Comparison of ENCODE assay signal across 9 cellular contexts in the genomic region with DNA sequence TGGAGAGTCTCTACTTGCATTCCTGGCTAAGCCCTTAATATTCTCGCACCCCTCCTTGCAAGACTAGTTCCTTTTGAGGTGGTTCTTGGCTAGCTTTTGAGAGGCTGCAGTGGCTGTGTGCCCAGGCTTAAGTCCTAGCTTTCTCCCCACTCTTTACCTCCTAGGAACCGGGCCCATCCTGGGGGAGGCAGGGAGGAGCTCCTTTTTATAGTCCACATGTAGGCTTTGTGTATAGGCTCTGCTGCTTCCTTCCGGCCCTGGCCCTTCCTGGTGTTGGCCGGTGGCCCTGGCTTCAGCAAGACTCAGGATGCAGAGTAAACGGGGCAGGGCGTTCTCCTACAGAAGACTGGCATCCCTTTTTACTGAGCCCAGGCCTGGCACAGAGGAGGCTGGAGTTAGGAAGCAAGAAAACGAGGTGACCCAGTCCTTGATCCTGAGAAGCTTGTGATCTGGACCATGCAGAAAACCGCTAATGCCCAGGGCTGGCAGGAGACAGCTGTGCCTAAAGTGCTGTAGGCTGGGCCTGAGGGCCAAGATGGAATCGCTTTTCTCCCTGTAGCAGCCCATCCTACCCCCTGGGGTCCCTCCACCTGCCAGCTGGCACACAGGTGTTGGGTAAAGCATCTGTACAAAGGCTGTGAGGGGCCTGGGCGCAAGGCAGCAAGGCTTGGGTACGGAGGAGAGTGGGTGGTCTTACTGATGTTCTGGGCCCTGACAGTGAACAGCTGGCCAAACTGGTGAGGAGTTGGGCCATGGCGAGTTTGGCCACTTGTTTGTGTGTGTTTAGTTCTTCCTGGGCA. TPM values are rescaled to one million over a fixed set of nuclear protein-coding genes. Genes with fewer than 3 reads are reported as not detected.
DNase-seq lines count a peak whose midpoint lies in the region; ATAC-seq and TF ChIP-seq lines count a peak whose summit lies in the region.
"Had no signal": no experiment of that assay in that cellular context is flagged by ENCODE, and none has a peak within 500 bp of the region (broad histone marks: within the 10 kb centered on the region; RNA-seq: fewer than 3 reads in every experiment).

No MANE protein-coding gene starts in this region.

- H3K18ac ChIP-seq in trophoblast cell (ENCODE audit: low read length), result no peak overlapping the region

- H3K4ac ChIP-seq in trophoblast cell (ENCODE audit: low read depth, low read length), result peak overlapping the region; percentile 66

- H4K12ac ChIP-seq in trophoblast cell (ENCODE audit: low read depth, low read length), result no peak overlapping the region

- no peaks in the 10 kb centered on the region for H3K27me3 ChIP-seq in CD4-positive, CD25-positive, alpha-beta regulatory T cell (ENCODE audit: control insufficient read depth, insufficient read depth, low read length)
- no peaks in the 10 kb centered on the region for H3K27me3 ChIP-seq in trophoblast cell (ENCODE audit: insufficient read depth, low read length)

- H2BK5ac ChIP-seq in trophoblast cell (ENCODE audit: low read depth, low read length, poor library complexity), result no peak overlapping the region

- peaks cover 34% of the 10 kb centered on the region for H3K79me2 ChIP-seq in trophoblast cell (ENCODE audit: control insufficient read depth, insufficient read depth, low read length, poor library complexity)

- H2AFZ ChIP-seq in trophoblast cell (ENCODE audit: insufficient read depth, low read length, poor library complexity), result no peak overlapping the region

- peaks cover 26% of the 10 kb centered on the region for H3K36me3 Mint-ChIP-seq in CD4-positive, CD25-positive, alpha-beta regulatory T cell

- H3K27ac ChIP-seq in CD4-positive, CD25-positive, alpha-beta regulatory T cell (ENCODE audit: insufficient read depth, low read length, poor library complexity, severe bottlenecking), result peak overlapping the region; percentile 87
- H3K27ac ChIP-seq in RWPE1 (peak overlapping the region; percentile 30), trophoblast cell (ENCODE audit: low read depth, low read length) (no peak overlapping the region)

- H2AK5ac ChIP-seq in trophoblast cell (ENCODE audit: low read length), result no peak overlapping the region

- H3K79me1 ChIP-seq in trophoblast cell (ENCODE audit: low read length), result no peaks in the 10 kb centered on the region

- no peak overlapping the region for H2BK12ac ChIP-seq in trophoblast cell (ENCODE audit: low read length)

- H3K36me3 ChIP-seq in CD4-positive, CD25-positive, alpha-beta regulatory T cell (ENCODE audit: control insufficient read depth, insufficient read depth, low read length), result peaks cover 7% of the 10 kb centered on the region
- H3K36me3 ChIP-seq in trophoblast cell (ENCODE audit: control insufficient read depth in 1 of 2, insufficient read depth in 2 of 2, low read length in 2 of 2), result peaks cover 12 to 13% of the 10 kb centered on the region in 2 experiments

- H3K4me1 ChIP-seq in CD4-positive, CD25-positive, alpha-beta regulatory T cell (ENCODE audit: control insufficient read depth, insufficient read depth, low read length, poor library complexity, severe bottlenecking), result peaks cover 100% of the 10 kb centered on the region
- H3K4me1 ChIP-seq in trophoblast cell (ENCODE audit: control insufficient read depth in 1 of 2, insufficient read depth in 2 of 2, low read length in 2 of 2), result peaks cover 15 to 23% of the 10 kb centered on the region in 2 experiments

- no peaks in the 10 kb centered on the region for H3K9me3 ChIP-seq in CD4-positive, CD25-positive, alpha-beta regulatory T cell (ENCODE audit: control insufficient read depth in 2 of 2, low read length in 2 of 2)
- H3K9me3 ChIP-seq in trophoblast cell (ENCODE audit: insufficient read depth, low read depth, low read length), result peaks cover 3% of the 10 kb centered on the region

- no peak for DNase-seq in CD4-positive, CD25-positive, alpha-beta regulatory T cell
- no peak for DNase-seq in RWPE1 (ENCODE audit: low spot score)
- peak; percentile 25 for DNase-seq in fibroblast of mammary gland (ENCODE audit: low read depth)
- no peak for DNase-seq in trophoblast cell
- no peak for DNase-seq in stimulated activated CD4-positive, alpha-beta T cell treated with anti-CD3 and anti-CD28 coated beads, Interleukin-2, amount 100 ng/mL, for 48 hours
- DNase-seq in NK-92 treated with Interleukin-12 subunit alpha and Interleukin-12 subunit beta, amount 100 ng/mL, for 24 hours (lab: John Stamatoyannopoulos, UW), result no peak
- DNase-seq in epidermal melanocyte (ENCODE audit: insufficient read length, low spot score), result no peak
- no peak for DNase-seq in stimulated activated CD8-positive, alpha-beta memory T cell treated with anti-CD3 and anti-CD28 coated beads, Interleukin-4, amount 100 ng/mL, for 48 hours

- H3K4me1 Mint-ChIP-seq in CD4-positive, CD25-positive, alpha-beta regulatory T cell, result peaks cover 41 to 100% (median 83%) of the 10 kb centered on the region in 4 donors

- no peak for ATAC-seq in CD4-positive, CD25-positive, alpha-beta regulatory T cell (ENCODE audit: low read depth in 2 of 2)
- ATAC-seq: SK-N-SH treated with all-trans-retinoic acid at 6 μM for 48 hours had no signal

- peak overlapping the region; percentile 77 to 97 (median 90) for H3K4me3 Mint-ChIP-seq in CD4-positive, CD25-positive, alpha-beta regulatory T cell

- no peaks in the 10 kb centered on the region for H3K27me3 Mint-ChIP-seq in CD4-positive, CD25-positive, alpha-beta regulatory T cell

- CTCF ChIA-PET in RWPE1 (lab: Yijun Ruan, JAX), result interaction anchor here (0.9 to 1.0 kb wide), 3 partner anchors 11 to 27 kb away, joined by 4 read pairs; no protein-coding TSS in a partner anchor

- H3K9ac ChIP-seq in trophoblast cell (ENCODE audit: low read length), result no peak overlapping the region

- TF ChIP-seq CTCF in RWPE1 (conservative IDR thresholded peaks at IDR 0.05; ENCODE audit: low read depth) (no peak), fibroblast of mammary gland (conservative IDR thresholded peaks at IDR 0.05; ENCODE audit: control insufficient read depth, insufficient read depth, low read depth, low read length) (no peak)

- H3K23ac ChIP-seq in trophoblast cell (ENCODE audit: low read length), result no peak overlapping the region

- WGBS in trophoblast cell (ENCODE audit: extremely low coverage, insufficient coverage, insufficient read length), result no CpG with 5 or more reads among the region's 12 CpGs

- H3K27ac Mint-ChIP-seq in CD4-positive, CD25-positive, alpha-beta regulatory T cell, result peak overlapping the region; percentile 92 to 99 (median 94)

- no peaks in the 10 kb centered on the region for H3K9me3 Mint-ChIP-seq in CD4-positive, CD25-positive, alpha-beta regulatory T cell

- no peak overlapping the region for H2BK120ac ChIP-seq in trophoblast cell (ENCODE audit: insufficient read depth, low read length, poor library complexity)

- H3K4me3 ChIP-seq in CD4-positive, CD25-positive, alpha-beta regulatory T cell (ENCODE audit: low read depth, low read length), result peak overlapping the region; percentile 89
- H3K4me3 ChIP-seq in fibroblast of mammary gland (ENCODE audit: control insufficient read depth, low read depth, low read length) (no peak overlapping the region), trophoblast cell (ENCODE audit: low read depth, low read length) (no peak overlapping the region)

- H3K14ac ChIP-seq in trophoblast cell (ENCODE audit: low read length), result no peak overlapping the region

- no peak overlapping the region for H4K91ac ChIP-seq in trophoblast cell (ENCODE audit: low read depth, low read length)

- H4K8ac ChIP-seq in trophoblast cell (ENCODE audit: low read depth, low read length), result no peak overlapping the region

- H3K4me2 ChIP-seq in trophoblast cell (ENCODE audit: low read length), result no peak overlapping the region

- POLR2A ChIA-PET in RWPE1 (lab: Yijun Ruan, JAX; ENCODE audit: low non-redundant PET), result interaction anchor here (1.0 kb wide), 1 partner anchor 14 kb away, joined by 3 read pairs; no protein-coding TSS in a partner anchor

RNA-seq across cellular contexts. Expression of a gene that starts 8.7 kb away (rescaled TPM):
- total RNA-seq in CD4-positive, CD25-positive, alpha-beta regulatory T cell, result 540 TPM
- polyA plus RNA-seq in CD4-positive, CD25-positive, alpha-beta regulatory T cell, result 10 to 100 TPM; 30.4 to 36.1 (median 33.0) TPM
- polyA plus RNA-seq in trophoblast cell (2013), result 55.4 and 60.6 TPM in 2 replicates
